Comparison of ENCODE assay signal across 9 cellular contexts in the genomic region with DNA sequence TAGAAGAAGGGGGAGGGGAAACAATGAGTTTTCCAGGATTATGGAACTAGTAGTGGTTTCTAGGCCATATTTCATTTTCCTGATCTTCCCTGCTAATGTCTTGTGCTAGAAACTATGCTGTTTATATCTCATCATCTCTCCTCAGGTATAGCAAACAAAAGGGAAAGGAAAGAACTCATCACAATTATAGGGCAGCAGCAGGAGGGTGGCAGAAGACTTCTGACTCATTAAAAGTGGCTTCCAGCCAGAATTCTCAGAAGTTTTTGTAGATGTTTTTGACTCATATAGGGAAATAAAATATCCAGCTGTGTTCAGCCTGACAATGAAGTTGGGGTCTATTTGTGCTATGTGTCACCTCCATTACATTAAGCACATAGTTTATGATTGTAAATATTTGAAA. TPM values are rescaled to one million over a fixed set of nuclear protein-coding genes. Genes with fewer than 3 reads are reported as not detected.
DNase-seq lines count a peak whose midpoint lies in the region; ATAC-seq and TF ChIP-seq lines count a peak whose summit lies in the region.
"Had no signal": no experiment of that assay in that cellular context is flagged by ENCODE, and none has a peak within 500 bp of the region (broad histone marks: within the 10 kb centered on the region; RNA-seq: fewer than 3 reads in every experiment).

No MANE protein-coding gene starts in this region.

- no peak overlapping the region for H3K4me3 Mint-ChIP-seq in activated T-helper 17 cell treated with anti-CD3 and anti-CD28 coated beads, Interleukin-2, amount 50 U/mL, for 72 hours
- H3K4me3 Mint-ChIP-seq: nephron had no signal

- H3K4me1 ChIP-seq in hepatocyte (ENCODE audit: insufficient read depth) = peaks cover 28% of the 10 kb centered on the region
- H3K4me1 ChIP-seq in vagina = peaks cover 71% of the 10 kb centered on the region

- no peak overlapping the region for H2AFZ ChIP-seq in hepatocyte

- no peaks in the 10 kb centered on the region for H3K9me3 Mint-ChIP-seq in activated T-helper 17 cell treated with anti-CD3 and anti-CD28 coated beads, Interleukin-2, amount 50 U/mL, for 72 hours
- H3K9me3 Mint-ChIP-seq: nephron had no signal

- H3K9me2 ChIP-seq in hepatocyte (replicated peaks; ENCODE audit: insufficient read depth) = no peaks in the 10 kb centered on the region

- H4K20me1 ChIP-seq in hepatocyte (ENCODE audit: insufficient read depth, poor library complexity, severe bottlenecking) = peaks cover 38% of the 10 kb centered on the region

- H3K27ac Mint-ChIP-seq in activated T-helper 17 cell treated with anti-CD3 and anti-CD28 coated beads, Interleukin-2, amount 50 U/mL, for 72 hours = no peak overlapping the region
- H3K27ac Mint-ChIP-seq: nephron had no signal

- H3K4me3 ChIP-seq in hepatocyte (no peak overlapping the region), vagina (peak overlapping the region; percentile 18 to 97), WERI-Rb-1 (ENCODE audit: low read depth, low read length) (no peak overlapping the region)

- H3K4me1 Mint-ChIP-seq in activated T-helper 17 cell treated with anti-CD3 and anti-CD28 coated beads, Interleukin-2, amount 50 U/mL, for 72 hours = peaks cover 21% of the 10 kb centered on the region
- H3K4me1 Mint-ChIP-seq: nephron had no signal

- peak overlapping the region; percentile 67 for H3K4me2 ChIP-seq in hepatocyte

- TF ChIP-seq POLR2A in vagina (IDR thresholded peaks at IDR 0.05) = no peak

- TF ChIP-seq CTCF in hepatocyte (IDR thresholded peaks at IDR 0.05; ENCODE audit: poor library complexity) (no peak), vagina (IDR thresholded peaks at IDR 0.05) (no peak), WERI-Rb-1 (IDR thresholded peaks at IDR 0.05; ENCODE audit: low read depth, low read length) (no peak)

- peaks cover 15% of the 10 kb centered on the region for H3K36me3 Mint-ChIP-seq in activated T-helper 17 cell treated with anti-CD3 and anti-CD28 coated beads, Interleukin-2, amount 50 U/mL, for 72 hours (ENCODE audit: low read depth)

- H3K9me3 ChIP-seq in hepatocyte (ENCODE audit: low read depth) (no peaks in the 10 kb centered on the region), vagina (no peaks in the 10 kb centered on the region), WERI-Rb-1 (ENCODE audit: severe bottlenecking) (no peaks in the 10 kb centered on the region)

- H3K79me2 ChIP-seq in hepatocyte = peaks cover 100% of the 10 kb centered on the region

- DNase-seq in DMS53 (lab: John Stamatoyannopoulos, UW) (peak; percentile 82), hepatocyte (ENCODE audit: low spot score) (peak; percentile 34), vagina (ENCODE audit: extremely low spot score in 2 of 2) (no peak), NCI-H526 (lab: John Stamatoyannopoulos, UW) (no peak), NCI-H774 (lab: John Stamatoyannopoulos, UW) (no peak), WERI-Rb-1 (no peak)

- H3K27me3 Mint-ChIP-seq in activated T-helper 17 cell treated with anti-CD3 and anti-CD28 coated beads, Interleukin-2, amount 50 U/mL, for 72 hours = no peaks in the 10 kb centered on the region

- intact Hi-C loops in vagina (cut with DNase I) = loop anchor here (5.0 kb wide), 1 partner anchor 342 kb away; no protein-coding TSS in a partner anchor

- H3K36me3 ChIP-seq in hepatocyte (replicated peaks; ENCODE audit: insufficient read depth, low read depth) (no peaks in the 10 kb centered on the region), vagina (no peaks in the 10 kb centered on the region), WERI-Rb-1 (no peaks in the 10 kb centered on the region)

- no peak overlapping the region for H3K27ac ChIP-seq in hepatocyte
- H3K27ac ChIP-seq in vagina = peak overlapping the region; percentile 98
- no peak overlapping the region for H3K27ac ChIP-seq in WERI-Rb-1

- ATAC-seq in HG03469 (IDR thresholded peaks at IDR 0.05; ENCODE audit: unreplicated experiment) = peak; percentile 29
- ATAC-seq in activated T-helper 17 cell treated with anti-CD3 and anti-CD28 coated beads, Interleukin-2, amount 50 U/mL, for 72 hours (replicated peaks) = peak; percentile 75

- H3K27me3 ChIP-seq in hepatocyte (no peaks in the 10 kb centered on the region), vagina (no peaks in the 10 kb centered on the region), WERI-Rb-1 (ENCODE audit: insufficient read depth, low read depth, severe bottlenecking) (no peaks in the 10 kb centered on the region)

RNA-seq across cellular contexts. Expression of gene AHR, which starts 6.5 kb away (rescaled TPM):
- 10 to 100 TPM; 62.0 to 64.3 TPM for total RNA-seq in activated T-helper 17 cell treated with anti-CD3 and anti-CD28 coated beads, Interleukin-2, amount 50 U/mL, for 72 hours
- total RNA-seq in hepatocyte (67.1 and 69.8 TPM in 2 replicates), vagina (122 TPM)
- 10.6 and 11.0 TPM in 2 replicates for polyA plus RNA-seq in hepatocyte

Comparison
In these comparisons a context has a peak if more than half of its experiments do, and no peak if none do; other contexts are left out.
1. DNase-seq: peak in DMS53 (single experiment) and hepatocyte (single experiment); none in vagina (0 of 2), NCI-H526 (0 of 2), NCI-H774 (single experiment) and WERI-Rb-1 (single experiment).
2. H3K4me3 ChIP-seq: peak in vagina (2 of 2); none in hepatocyte (single experiment) and WERI-Rb-1 (single experiment).